Comparison of ENCODE assay signal across 8 cellular contexts in genomic region chr1:89997152-89997551, GRCh38. TPM values are rescaled to one million over a fixed set of nuclear protein-coding genes. Genes with fewer than 3 reads are reported as not detected.
A peak's percentile ranks its signal among the peaks of the same experiment; 100 is the strongest.
DNase-seq lines count a peak whose midpoint lies in the region; ATAC-seq, FAIRE-seq and TF ChIP-seq lines count a peak whose summit lies in the region.
"Not testable (repeated sequence)": the region's sequence is repeated elsewhere in the genome, so short reads cannot be mapped to it uniquely, and the experiment has no call there.

No MANE protein-coding gene starts in this region.

- not testable (repeated sequence) for H3K27ac ChIP-seq in CD4-positive, alpha-beta T cell (ENCODE audit: low read depth, low read length); HUES6 (ENCODE audit: low read depth, low read length); SK-N-SH (ENCODE audit: low read depth in 2 of 2, low read length in 1 of 2); H1 (ENCODE audit: low read depth, low read length); iPS-18a (ENCODE audit: low read length)

- H3K4me3 Mint-ChIP-seq in CD4-positive, alpha-beta T cell: peak overlapping the region; percentile 62
- peak overlapping the region; percentile 96 for H3K4me3 Mint-ChIP-seq in activated T-helper 17 cell treated with anti-CD3 and anti-CD28 coated beads, Interleukin-2, amount 50 U/mL, for 72 hours
- peak overlapping the region; percentile 98 for H3K4me3 Mint-ChIP-seq in nephron progenitor cell
- peak overlapping the region; percentile 67 to 99 for H3K4me3 Mint-ChIP-seq in stimulated activated naive CD8-positive, alpha-beta T cell treated with anti-CD3 and anti-CD28 coated beads, Interleukin-15, amount 100 ng/mL, for 72 hours

- DNase-seq in CD4-positive, alpha-beta T cell; SK-N-SH; H1 (ENCODE audit: low read depth in 1 of 2, low spot score in 2 of 2); nephron progenitor cell; stimulated activated naive CD8-positive, alpha-beta T cell treated with anti-CD3 and anti-CD28 coated beads, Interleukin-15, amount 100 ng/mL, for 72 hours: not testable (repeated sequence)

- H4K5ac ChIP-seq in H1 (ENCODE audit: insufficient read length, low read depth, low read length): not testable (repeated sequence)

- H3K14ac ChIP-seq in H1 (ENCODE audit: insufficient read length): not testable (repeated sequence)

- H2AFZ ChIP-seq in SK-N-SH (ENCODE audit: low read depth); H1 (ENCODE audit: low read length): not testable (repeated sequence)

- not testable (repeated sequence) for ATAC-seq in CD4-positive, alpha-beta T cell (ENCODE audit: poor library complexity); activated T-helper 17 cell treated with anti-CD3 and anti-CD28 coated beads, Interleukin-2, amount 50 U/mL, for 72 hours (replicated peaks); stimulated activated naive CD8-positive, alpha-beta T cell treated with anti-CD3 and anti-CD28 coated beads, Interleukin-15, amount 100 ng/mL, for 72 hours

- not testable (repeated sequence) for H3K23me2 ChIP-seq in H1 (ENCODE audit: low read depth, low read length)

- H3K4me2 ChIP-seq in SK-N-SH (peak overlapping the region; percentile 81), H1 (ENCODE audit: insufficient read depth in 1 of 2, low read depth in 2 of 2, low read length in 2 of 2) (peak overlapping the region; percentile 59 to 76; a peak in 3 of 4 replicates)

- H3K36me3 ChIP-seq in HUES6 (ENCODE audit: control insufficient read depth, insufficient read depth, low read length) (peaks cover 31% of the 10 kb centered on the region), SK-N-SH (replicated peaks in 1 of 2; ENCODE audit: control insufficient read depth in 1 of 2, insufficient read depth in 2 of 2, low read length in 1 of 2) (peaks cover 22 to 30% of the 10 kb centered on the region in 2 experiments), H1 (ENCODE audit: control insufficient read depth in 2 of 4, insufficient read depth in 4 of 4, low read length in 3 of 4) (peaks cover 0 to 12% (median 0%) of the 10 kb centered on the region in 4 experiments; a peak in 1 of 8 replicates)
- H3K36me3 ChIP-seq in iPS-18a (ENCODE audit: control insufficient read depth, low read depth, low read length): not testable (repeated sequence)

- TF ChIP-seq RAD21 in SK-N-SH (IDR thresholded peaks at IDR 0.05; ENCODE audit: low read length); H1 (IDR thresholded peaks at IDR 0.05 in 1 of 2, conservative IDR thresholded peaks at IDR 0.05 in 1 of 2; ENCODE audit: low read depth in 2 of 2, low read length in 2 of 2): not testable (repeated sequence)

- CTCF ChIA-PET in CD4-positive, alpha-beta T cell (lab: Charles Lee); H1 (lab: Charles Lee; ENCODE audit: partially characterized antibody): not testable (repeated sequence)
- CTCF ChIA-PET in SK-N-SH (lab: Yijun Ruan, JAX): interaction anchor here (1.8 kb wide), 1 partner anchor 10 kb away, joined by 4 read pairs; no protein-coding TSS in a partner anchor

- TF ChIP-seq POLR2A in H1 (IDR thresholded peaks at IDR 0.05; ENCODE audit: control extremely low read depth in 1 of 2, low read depth in 2 of 2, low read length in 2 of 2): not testable (repeated sequence)

- H3K56ac ChIP-seq in H1 (replicated peaks; ENCODE audit: insufficient read length, low read depth, low read length): not testable (repeated sequence)

- H4K20me1 ChIP-seq in SK-N-SH (ENCODE audit: insufficient read depth): peaks cover 66% of the 10 kb centered on the region
- H4K20me1 ChIP-seq in H1 (replicated peaks in 1 of 2; ENCODE audit: control insufficient read depth in 1 of 2, insufficient read depth in 2 of 2, low read length in 2 of 2): peaks cover 9 to 11% of the 10 kb centered on the region in 2 experiments

- not testable (repeated sequence) for H3K9ac ChIP-seq in HUES6 (ENCODE audit: low read length); SK-N-SH; H1 (replicated peaks in 1 of 4; ENCODE audit: extremely low read depth in 1 of 4, low read depth in 3 of 4, low read length in 3 of 4); iPS-18a (ENCODE audit: low read length)

- not testable (repeated sequence) for H2BK20ac ChIP-seq in H1 (ENCODE audit: low read length)

- peaks cover 58% of the 10 kb centered on the region for H3K4me1 Mint-ChIP-seq in CD4-positive, alpha-beta T cell (ENCODE audit: low read depth)
- peaks cover 25% of the 10 kb centered on the region for H3K4me1 Mint-ChIP-seq in activated T-helper 17 cell treated with anti-CD3 and anti-CD28 coated beads, Interleukin-2, amount 50 U/mL, for 72 hours
- H3K4me1 Mint-ChIP-seq in nephron progenitor cell: peaks cover 38% of the 10 kb centered on the region
- H3K4me1 Mint-ChIP-seq in stimulated activated naive CD8-positive, alpha-beta T cell treated with anti-CD3 and anti-CD28 coated beads, Interleukin-15, amount 100 ng/mL, for 72 hours: peaks cover 58% of the 10 kb centered on the region

- peak overlapping the region; percentile 95 for H3K27ac Mint-ChIP-seq in CD4-positive, alpha-beta T cell
- H3K27ac Mint-ChIP-seq in activated T-helper 17 cell treated with anti-CD3 and anti-CD28 coated beads, Interleukin-2, amount 50 U/mL, for 72 hours; nephron progenitor cell; stimulated activated naive CD8-positive, alpha-beta T cell treated with anti-CD3 and anti-CD28 coated beads, Interleukin-15, amount 100 ng/mL, for 72 hours: not testable (repeated sequence)

- H3K9me2 ChIP-seq in SK-N-SH: not testable (repeated sequence)

- H3K23ac ChIP-seq in H1 (ENCODE audit: insufficient read length): not testable (repeated sequence)

- H2AK5ac ChIP-seq in H1 (ENCODE audit: low read depth, low read length): not testable (repeated sequence)

- not testable (repeated sequence) for H2BK120ac ChIP-seq in H1 (replicated peaks; ENCODE audit: low read depth, low read length)

- H3K27me3 ChIP-seq in CD4-positive, alpha-beta T cell (ENCODE audit: control insufficient read depth, insufficient read depth, low read length); HUES6 (ENCODE audit: control insufficient read depth, insufficient read depth, low read length); SK-N-SH (ENCODE audit: insufficient read depth); H1 (replicated peaks in 1 of 4; ENCODE audit: control insufficient read depth in 3 of 4, extremely low read depth in 1 of 4, insufficient read depth in 3 of 4, low read length in 3 of 4); iPS-18a (ENCODE audit: control insufficient read depth, insufficient read depth, low read length): not testable (repeated sequence)

- not testable (repeated sequence) for H2BK15ac ChIP-seq in H1 (ENCODE audit: low read length)

- H3K27me3 Mint-ChIP-seq in CD4-positive, alpha-beta T cell; activated T-helper 17 cell treated with anti-CD3 and anti-CD28 coated beads, Interleukin-2, amount 50 U/mL, for 72 hours; nephron progenitor cell (ENCODE audit: low read depth, poor library complexity); stimulated activated naive CD8-positive, alpha-beta T cell treated with anti-CD3 and anti-CD28 coated beads, Interleukin-15, amount 100 ng/mL, for 72 hours: not testable (repeated sequence)

- H3K79me2 ChIP-seq in SK-N-SH (ENCODE audit: insufficient read depth) (peaks cover 71% of the 10 kb centered on the region), H1 (ENCODE audit: control insufficient read depth in 1 of 2, insufficient read depth in 2 of 2, low read length in 2 of 2) (peaks cover 20 to 72% of the 10 kb centered on the region in 2 experiments)

- 82% methylated on average over 2 of the region's 4 CpGs for WGBS in SK-N-SH (ENCODE audit: low lambda C conversion rate)
- WGBS in H1 (ENCODE audit: extremely low coverage in 1 of 2, insufficient coverage in 1 of 2, insufficient read length in 1 of 2, insufficient replicate concordance in 2 of 2, low coverage in 1 of 2, low lambda C conversion rate in 2 of 2, missing lambda C conversion rate in 1 of 2), 2 experiments: 97% methylated on average over 4 of the region's 4 CpGs; no CpG with 5 or more reads in 1 of the 2 experiments

- not testable (repeated sequence) for H3K79me1 ChIP-seq in H1 (ENCODE audit: low read depth, low read length)

- not testable (repeated sequence) for H4K91ac ChIP-seq in H1 (replicated peaks; ENCODE audit: insufficient read length, low read length)

- not testable (repeated sequence) for H3K9me3 Mint-ChIP-seq in CD4-positive, alpha-beta T cell; activated T-helper 17 cell treated with anti-CD3 and anti-CD28 coated beads, Interleukin-2, amount 50 U/mL, for 72 hours; nephron progenitor cell; stimulated activated naive CD8-positive, alpha-beta T cell treated with anti-CD3 and anti-CD28 coated beads, Interleukin-15, amount 100 ng/mL, for 72 hours

- POLR2A ChIA-PET in CD4-positive, alpha-beta T cell (lab: Charles Lee); SK-N-SH (lab: Yijun Ruan, JAX); H1 (lab: Charles Lee; ENCODE audit: partially characterized antibody): not testable (repeated sequence)

- H3K4me3 ChIP-seq in HUES6 (ENCODE audit: low read depth, low read length) (peak overlapping the region; percentile 92), SK-N-SH (ENCODE audit: low read depth in 2 of 2, low read length in 1 of 2) (peak overlapping the region; percentile 92; a peak in 3 of 4 replicates), H1 (ENCODE audit: extremely low read depth in 1 of 4, insufficient read depth in 2 of 4, low read depth in 3 of 4, low read length in 4 of 4) (peak overlapping the region in 2 of 4 experiments; percentile 71 to 98; a peak in 3 of 8 replicates), iPS-18a (ENCODE audit: low read length) (peak overlapping the region; percentile 88)

- not testable (repeated sequence) for H3K9me3 ChIP-seq in CD4-positive, alpha-beta T cell (ENCODE audit: control insufficient read depth, low read length); HUES6 (ENCODE audit: control insufficient read depth, insufficient read depth, low read depth, low read length); SK-N-SH; H1 (ENCODE audit: insufficient read depth in 2 of 2, low read depth in 1 of 2, low read length in 1 of 2); iPS-18a (ENCODE audit: control insufficient read depth, low read depth, low read length)

- FAIRE-seq in H1 (lab: Jason Lieb, UNC): not testable (repeated sequence)

- H3K4ac ChIP-seq in H1 (replicated peaks; ENCODE audit: insufficient read length, low read depth, low read length): not testable (repeated sequence)

- not testable (repeated sequence) for H2BK12ac ChIP-seq in H1 (ENCODE audit: low read depth, low read length)

- not testable (repeated sequence) for H4K8ac ChIP-seq in H1 (ENCODE audit: extremely low read depth, insufficient read depth, low read length)

- TF ChIP-seq CTCF in CD4-positive, alpha-beta T cell (IDR thresholded peaks at IDR 0.05); SK-N-SH (IDR thresholded peaks at IDR 0.05); H1 (IDR thresholded peaks at IDR 0.05; ENCODE audit: control extremely low read depth in 1 of 3, insufficient read depth in 1 of 3, low read depth in 1 of 3, low read length in 3 of 3); nephron progenitor cell (IDR thresholded peaks at IDR 0.05): not testable (repeated sequence)

- not testable (repeated sequence) for H3F3A ChIP-seq in SK-N-SH (replicated peaks; ENCODE audit: insufficient read depth)

- H3K36me3 Mint-ChIP-seq in CD4-positive, alpha-beta T cell (ENCODE audit: low read depth): peaks cover 40% of the 10 kb centered on the region
- peaks cover 53% of the 10 kb centered on the region for H3K36me3 Mint-ChIP-seq in activated T-helper 17 cell treated with anti-CD3 and anti-CD28 coated beads, Interleukin-2, amount 50 U/mL, for 72 hours (ENCODE audit: low read depth)
- peaks cover 44% of the 10 kb centered on the region for H3K36me3 Mint-ChIP-seq in nephron progenitor cell (ENCODE audit: low read depth)

- H3K18ac ChIP-seq in H1 (ENCODE audit: extremely low read depth, low read length): not testable (repeated sequence)

- H3K4me1 ChIP-seq in HUES6 (ENCODE audit: control insufficient read depth, insufficient read depth, low read length): peaks cover 19% of the 10 kb centered on the region
- peaks cover 12 to 33% of the 10 kb centered on the region in 2 experiments; a peak in 3 of 4 replicates for H3K4me1 ChIP-seq in SK-N-SH (ENCODE audit: control insufficient read depth in 1 of 2, insufficient read depth in 2 of 2, low read depth in 1 of 2, low read length in 1 of 2)
- not testable (repeated sequence) for H3K4me1 ChIP-seq in H1 (replicated peaks in 1 of 4; ENCODE audit: control insufficient read depth in 3 of 4, insufficient read depth in 4 of 4, low read length in 3 of 4); iPS-18a (ENCODE audit: control insufficient read depth, low read depth, low read length)

- intact Hi-C loops in CD4-positive, alpha-beta T cell (cut with DNase I, micrococcal nuclease): loop anchor here in 1 of 2 experiments (10.0 kb wide), 1 partner anchor 1312 kb away; the partner anchor contains the start of gene PKN2

- not testable (repeated sequence) for H2BK5ac ChIP-seq in H1 (ENCODE audit: low read depth, low read length)

- not testable (repeated sequence) for TF ChIP-seq EP300 in SK-N-SH (IDR thresholded peaks at IDR 0.05; ENCODE audit: borderline replicate concordance in 1 of 2, low read depth in 1 of 2, low read length in 1 of 2); H1 (IDR thresholded peaks at IDR 0.05; ENCODE audit: borderline replicate concordance in 1 of 2, low read depth in 2 of 2, low read length in 2 of 2)

RNA-seq across cellular contexts. Expression of gene ZNF326, which starts 2.2 kb away (rescaled TPM):
- 10 to 100 TPM; 56.2 to 58.7 TPM for total RNA-seq in CD4-positive, alpha-beta T cell
- polyA plus RNA-seq in SK-N-SH (2012; rRNA removed): 16.4 and 18.0 TPM in 2 replicates
- 17.5 and 19.3 TPM in 2 replicates for polyA plus RNA-seq in SK-N-SH (2012; cell fraction: cytosol; rRNA removed)
- 16.1 and 24.0 TPM in 2 replicates for polyA plus RNA-seq in SK-N-SH (2012; cell fraction: nucleus; rRNA removed)
- total RNA-seq in activated T-helper 17 cell treated with anti-CD3 and anti-CD28 coated beads, Interleukin-2, amount 50 U/mL, for 72 hours: 10 to 100 TPM; 18.4 to 20.9 TPM
- 30.6 and 31.8 TPM in 2 replicates for total RNA-seq in H1 (2021; fragmentation: NEBNext Ultra II Directional; extraction: Animal tissue kit (Norgen Biotek cat#: 25700))
- polyA plus RNA-seq in H1 (2011; rRNA removed): 12.2 and 12.7 TPM in 2 replicates
- 18.4 TPM for polyA plus RNA-seq in H1 (2011; cell fraction: cytosol; rRNA removed)
- 10.8 TPM for polyA plus RNA-seq in H1 (2011; cell fraction: nucleus; rRNA removed)
- 16.4 to 28.6 TPM (median 19.6 TPM) in 4 replicates for polyA plus RNA-seq in H1 (2012, experiment 1 of 2)
- 3.4 TPM for polyA plus RNA-seq in H1 (2012, experiment 2 of 2)
- 24.0 TPM for polyA plus RNA-seq in H1 (2013, experiment 1 of 2)
- polyA plus RNA-seq in H1 (2013, experiment 2 of 2): 21.0 TPM
- polyA minus RNA-seq in H1 (2011; rRNA and poly(A)+ RNA removed): 16.5 and 21.8 TPM in 2 replicates
- polyA minus RNA-seq in H1 (2011; cell fraction: cytosol; rRNA and poly(A)+ RNA removed): 14.5 TPM
- 60.4 TPM for polyA minus RNA-seq in H1 (2011; cell fraction: nucleus; rRNA and poly(A)+ RNA removed)
